11 cellular contexts compared by ENCODE assay signal in the genomic region with DNA sequence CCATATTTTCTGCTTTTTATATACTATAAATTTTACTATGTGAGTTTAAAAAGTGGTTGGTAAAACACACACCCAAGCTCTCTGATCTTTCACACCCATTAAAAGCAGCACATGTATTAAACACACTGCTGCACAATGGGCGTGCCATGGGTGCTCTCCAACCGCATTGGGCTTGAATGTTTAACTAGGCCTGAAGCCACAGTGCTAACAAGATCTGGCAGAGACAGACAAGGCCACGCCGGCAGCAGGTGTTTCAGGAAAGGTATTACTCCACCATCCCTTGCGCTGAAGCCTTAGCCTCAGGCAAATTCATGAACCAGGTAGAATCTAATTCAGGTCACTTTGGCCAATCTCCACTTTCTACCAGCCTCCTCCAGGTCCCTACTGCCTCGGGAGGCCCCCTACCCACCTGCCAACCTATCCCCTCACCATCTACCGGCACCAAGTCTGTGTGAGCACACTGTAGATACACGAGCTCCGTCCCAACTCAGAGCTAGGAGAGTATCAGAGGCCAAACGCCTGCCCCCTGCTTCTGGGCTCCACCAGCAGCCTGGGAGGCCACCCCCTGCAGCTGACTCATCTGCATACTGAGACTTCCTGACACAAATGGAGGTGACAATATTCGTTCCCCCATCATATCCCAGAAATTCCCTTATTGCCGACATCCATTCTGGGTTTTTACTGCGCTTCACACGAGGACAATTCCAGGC.
DNase-seq lines count a peak whose midpoint lies in the region; ATAC-seq and TF ChIP-seq lines count a peak whose summit lies in the region.
"Had no signal": no experiment of that assay in that cellular context is flagged by ENCODE, and none has a peak within 500 bp of the region (broad histone marks: within the 10 kb centered on the region; RNA-seq: fewer than 3 reads in every experiment).

No MANE protein-coding gene starts in this region.

- no peaks in the 10 kb centered on the region for H3K79me2 ChIP-seq in neural progenitor cell (ENCODE audit: low read depth)

- no peak for TF ChIP-seq CTCF in neural progenitor cell (IDR thresholded peaks at IDR 0.05)

- peaks cover 4% of the 10 kb centered on the region for H3K4me1 ChIP-seq in neural progenitor cell

- H3K36me3 ChIP-seq in neural progenitor cell: no peaks in the 10 kb centered on the region
- H3K36me3 ChIP-seq: WERI-Rb-1 had no signal

- H3K36me3 Mint-ChIP-seq in neural progenitor cell: no peaks in the 10 kb centered on the region
- H3K36me3 Mint-ChIP-seq in activated naive CD8-positive, alpha-beta T cell treated with anti-CD3 and anti-CD28 coated beads, Interleukin-2, amount 50 U/mL, for 24 hours (ENCODE audit: low read depth): no peaks in the 10 kb centered on the region

- H2AFZ ChIP-seq in neural progenitor cell (replicated peaks): no peak overlapping the region

- H3K4me1 Mint-ChIP-seq in neural progenitor cell: peaks cover 11% of the 10 kb centered on the region
- H3K4me1 Mint-ChIP-seq in activated naive CD8-positive, alpha-beta T cell treated with anti-CD3 and anti-CD28 coated beads, Interleukin-2, amount 50 U/mL, for 24 hours: peaks cover 7% of the 10 kb centered on the region

- no peaks in the 10 kb centered on the region for H3K9me3 ChIP-seq in neural progenitor cell (ENCODE audit: low read depth)
- H3K9me3 ChIP-seq: tibial nerve had no signal

- H3K4me2 ChIP-seq in neural progenitor cell: no peak overlapping the region

- DNase-seq in ELF-1 (ENCODE audit: low read depth, low spot score) (peak; percentile 12), NCI-H2081 (lab: John Stamatoyannopoulos, UW) (peak; percentile 97 to 99), cerebellar cortex (ENCODE audit: low spot score) (peak; percentile 39), neural progenitor cell (ENCODE audit: low spot score) (no peak), DMS 273 treated with DMSO at 0.1 percent for 48 hours (lab: John Stamatoyannopoulos, UW) (no peak)
- no peak for DNase-seq in activated naive CD8-positive, alpha-beta T cell treated with anti-CD3 and anti-CD28 coated beads, Interleukin-2, amount 50 U/mL, for 24 hours
- DNase-seq: activated naive CD8-positive, alpha-beta T cell treated with anti-CD3 and anti-CD28 coated beads for 36 hours; WERI-Rb-1 had no signal

- no peak overlapping the region for H3K4me3 Mint-ChIP-seq in neural progenitor cell
- H3K4me3 Mint-ChIP-seq in activated naive CD8-positive, alpha-beta T cell treated with anti-CD3 and anti-CD28 coated beads, Interleukin-2, amount 50 U/mL, for 24 hours: no peak overlapping the region
- H3K4me3 Mint-ChIP-seq: activated naive CD8-positive, alpha-beta T cell treated with anti-CD3 and anti-CD28 coated beads for 36 hours had no signal

- H3K27ac Mint-ChIP-seq in neural progenitor cell: peak overlapping the region; percentile 50
- H3K27ac Mint-ChIP-seq in activated naive CD8-positive, alpha-beta T cell treated with anti-CD3 and anti-CD28 coated beads, Interleukin-2, amount 50 U/mL, for 24 hours: no peak overlapping the region
- H3K27ac Mint-ChIP-seq: activated naive CD8-positive, alpha-beta T cell treated with anti-CD3 and anti-CD28 coated beads for 36 hours had no signal

- no peaks in the 10 kb centered on the region for H3F3A ChIP-seq in neural progenitor cell (ENCODE audit: low read depth)

- no peak for ATAC-seq in activated naive CD8-positive, alpha-beta T cell treated with anti-CD3 and anti-CD28 coated beads, Interleukin-2, amount 50 U/mL, for 24 hours
- ATAC-seq in HG03196 (IDR thresholded peaks at IDR 0.05; ENCODE audit: unreplicated experiment) (no peak), HG03378 (IDR thresholded peaks at IDR 0.05; ENCODE audit: unreplicated experiment) (no peak)

- H3K4me3 ChIP-seq in neural progenitor cell: no peak overlapping the region
- H3K4me3 ChIP-seq: tibial nerve had no signal

- H3K27me3 Mint-ChIP-seq in neural progenitor cell (ENCODE audit: insufficient read depth, low read depth): no peaks in the 10 kb centered on the region
- H3K27me3 Mint-ChIP-seq in activated naive CD8-positive, alpha-beta T cell treated with anti-CD3 and anti-CD28 coated beads, Interleukin-2, amount 50 U/mL, for 24 hours: no peaks in the 10 kb centered on the region
- H3K27me3 Mint-ChIP-seq: activated naive CD8-positive, alpha-beta T cell treated with anti-CD3 and anti-CD28 coated beads for 36 hours had no signal

- H3K27me3 ChIP-seq in neural progenitor cell: no peaks in the 10 kb centered on the region
- H3K27me3 ChIP-seq: tibial nerve had no signal

- no peaks in the 10 kb centered on the region for H3K9me3 Mint-ChIP-seq in neural progenitor cell
- H3K9me3 Mint-ChIP-seq in activated naive CD8-positive, alpha-beta T cell treated with anti-CD3 and anti-CD28 coated beads, Interleukin-2, amount 50 U/mL, for 24 hours: no peaks in the 10 kb centered on the region
- H3K9me3 Mint-ChIP-seq: activated naive CD8-positive, alpha-beta T cell treated with anti-CD3 and anti-CD28 coated beads for 36 hours had no signal

- H3K9ac ChIP-seq in neural progenitor cell: no peak overlapping the region

- no peaks in the 10 kb centered on the region for H4K20me1 ChIP-seq in neural progenitor cell (ENCODE audit: low read depth)

- no peak overlapping the region for H3K27ac ChIP-seq in neural progenitor cell
- H3K27ac ChIP-seq: WERI-Rb-1 had no signal

Comparison
In these comparisons a context has a peak if more than half of its experiments do, and no peak if none do; other contexts are left out.
1. DNase-seq: peak in ELF-1 (single experiment), NCI-H2081 (2 of 2) and cerebellar cortex (single experiment); none in neural progenitor cell (single experiment), DMS 273 treated with DMSO at 0.1 percent for 48 hours (single experiment) and activated naive CD8-positive, alpha-beta T cell treated with anti-CD3 and anti-CD28 coated beads, Interleukin-2, amount 50 U/mL, for 24 hours (single experiment).